In the genomic region with DNA sequence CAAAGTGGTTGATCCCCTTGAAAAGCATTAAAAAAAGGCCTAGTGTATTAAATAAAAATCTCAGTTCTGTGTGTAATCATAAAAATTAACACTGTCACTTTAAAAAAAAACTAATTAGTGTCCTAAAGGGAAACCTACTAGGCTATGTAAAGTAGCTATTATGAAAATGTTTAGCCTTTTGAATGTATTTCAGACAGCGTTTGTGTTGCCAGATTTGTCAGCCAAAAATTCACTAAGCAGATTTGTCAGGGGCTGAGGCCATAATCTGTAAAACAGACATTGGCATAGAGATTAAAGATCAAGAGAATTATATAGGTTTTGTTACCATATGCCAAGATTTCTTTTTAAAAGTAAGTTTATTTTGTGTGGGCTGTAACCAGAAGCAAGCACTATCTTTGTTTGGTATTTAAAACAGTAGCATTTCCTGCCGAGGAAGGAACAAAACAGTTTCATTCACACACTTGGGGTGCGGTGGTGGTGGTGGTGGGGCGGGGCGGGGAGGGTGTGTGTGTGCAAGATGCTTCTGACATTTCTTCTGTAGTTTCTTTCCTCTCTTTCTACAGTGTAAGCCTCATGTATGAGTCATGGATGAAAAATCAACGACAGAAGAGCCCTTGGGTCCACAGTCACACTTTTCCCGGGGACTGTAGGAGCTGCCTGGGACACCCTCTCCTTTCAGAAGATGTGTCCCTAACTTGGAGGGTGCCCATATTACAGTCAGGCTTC, we compare ENCODE assay signal across 11 cellular contexts.
A peak's percentile ranks its signal among the peaks of the same experiment; 100 is the strongest.
DNase-seq lines count a peak whose midpoint lies in the region; ATAC-seq, FAIRE-seq and TF ChIP-seq lines count a peak whose summit lies in the region.
"Had no signal": no experiment of that assay in that cellular context is flagged by ENCODE, and none has a peak within 500 bp of the region (broad histone marks: within the 10 kb centered on the region; RNA-seq: fewer than 3 reads in every experiment).

No MANE protein-coding gene starts in this region.

- no peaks in the 10 kb centered on the region for H4K20me1 ChIP-seq in GM23338 (replicated peaks; ENCODE audit: insufficient read depth)

- H3K79me2 ChIP-seq in GM23338 (replicated peaks; ENCODE audit: insufficient read depth), result no peaks in the 10 kb centered on the region

- DNase-seq in D721Med (ENCODE audit: insufficient read length, low spot score) (no peak), GM23338 (ENCODE audit: low spot score) (peak; percentile 34), RWPE1 (ENCODE audit: low spot score) (peak; percentile 20), foreskin keratinocyte (peak in 1 of 2 donors; percentile 26), GF-D8 (lab: John Stamatoyannopoulos, UW) (no peak), NCI-H2029 treated with DMSO at 0.1 percent for 48 hours (lab: John Stamatoyannopoulos, UW) (no peak), kidney (no peak), SKM-1 (lab: John Stamatoyannopoulos, UW; ENCODE audit: unreplicated experiment) (no peak)
- DNase-seq: effector CD4-positive, alpha-beta T cell had no signal

- H3K36me3 Mint-ChIP-seq in GM23338 (ENCODE audit: low read depth), result no peaks in the 10 kb centered on the region

- ATAC-seq in GM23338 (peak; percentile 21), foreskin keratinocyte (peak; percentile 75)

- H3K4me1 Mint-ChIP-seq in GM23338, result peaks cover 39% of the 10 kb centered on the region

- no peaks in the 10 kb centered on the region for H3K9me3 ChIP-seq in kidney (ENCODE audit: control insufficient read depth in 1 of 2, low read length in 2 of 2)

- POLR2A ChIA-PET in RWPE1 (lab: Yijun Ruan, JAX; ENCODE audit: low non-redundant PET), result no interaction called here

- H3K4me2 ChIP-seq in GM23338, result peak overlapping the region; percentile 36
- H3K4me2 ChIP-seq: PC-9 had no signal

- peak; percentile 73 for FAIRE-seq in D721Med (lab: Jason Lieb, UNC)
- no peak for FAIRE-seq in kidney (lab: Jason Lieb, UNC)

- H3K27me3 ChIP-seq in GM23338 (ENCODE audit: insufficient read depth), result no peaks in the 10 kb centered on the region
- H3K27me3 ChIP-seq in foreskin keratinocyte, result no peaks in the 10 kb centered on the region

- H3F3A ChIP-seq in GM23338 (replicated peaks; ENCODE audit: low read depth), result no peaks in the 10 kb centered on the region

- no peaks in the 10 kb centered on the region for H3K9me2 ChIP-seq in GM23338 (ENCODE audit: insufficient read depth)

- peak overlapping the region; percentile 48; the same call in 1 of the 2 replicates for H3K27ac ChIP-seq in GM23338 (ENCODE audit: low read depth)
- no peak overlapping the region for H3K27ac ChIP-seq in RWPE1
- no peak overlapping the region for H3K27ac ChIP-seq in foreskin keratinocyte
- H3K27ac ChIP-seq in kidney (ENCODE audit: low read depth in 2 of 2, low read length in 2 of 2), result no peak overlapping the region
- H3K27ac ChIP-seq: PC-9 had no signal

- intact Hi-C loops in kidney (cut with DNase I), result no loop called here

- H3K9me3 Mint-ChIP-seq in GM23338, result no peaks in the 10 kb centered on the region
- H3K9me3 Mint-ChIP-seq: stimulated activated naive CD8-positive, alpha-beta T cell treated with anti-CD3 and anti-CD28 coated beads, Interleukin-15, Interleukin-2, amounts not matched to agents 100 ng/mL and 50 ng/mL, for 24 hours had no signal

- H3K9ac ChIP-seq in kidney (ENCODE audit: low read length in 2 of 2), result no peak overlapping the region

- CTCF ChIA-PET in RWPE1 (lab: Yijun Ruan, JAX), result no interaction called here

- H3K4me3 Mint-ChIP-seq in GM23338, result no peak overlapping the region; the same call in 2 of the 3 replicates
- H3K4me3 Mint-ChIP-seq: stimulated activated naive CD8-positive, alpha-beta T cell treated with anti-CD3 and anti-CD28 coated beads, Interleukin-15, Interleukin-2, amounts not matched to agents 100 ng/mL and 50 ng/mL, for 24 hours had no signal

- peaks cover 27% of the 10 kb centered on the region for H3K4me1 ChIP-seq in GM23338 (ENCODE audit: insufficient read depth)
- H3K4me1 ChIP-seq in foreskin keratinocyte, result no peaks in the 10 kb centered on the region
- no peaks in the 10 kb centered on the region for H3K4me1 ChIP-seq in kidney (ENCODE audit: control insufficient read depth in 1 of 2, insufficient read depth in 1 of 2, low read depth in 1 of 2, low read length in 2 of 2)

- no peaks in the 10 kb centered on the region for H3K36me3 ChIP-seq in GM23338 (ENCODE audit: insufficient read depth)
- H3K36me3 ChIP-seq in kidney (ENCODE audit: control insufficient read depth in 1 of 2, insufficient read depth in 2 of 2, low read length in 2 of 2), result no peaks in the 10 kb centered on the region

- TF ChIP-seq CTCF in D721Med (IDR thresholded peaks at IDR 0.05; ENCODE audit: insufficient read depth, missing control alignments) (no peak), GM23338 (conservative IDR thresholded peaks at IDR 0.05; ENCODE audit: low read depth in 2 of 2) (no peak), RWPE1 (conservative IDR thresholded peaks at IDR 0.05; ENCODE audit: low read depth) (no peak), foreskin keratinocyte (conservative IDR thresholded peaks at IDR 0.05) (no peak), kidney (IDR thresholded peaks at IDR 0.05; ENCODE audit: borderline replicate concordance, extremely low read depth, insufficient read depth) (no peak)

- peaks cover 5% of the 10 kb centered on the region for H3K27me3 Mint-ChIP-seq in GM23338 (ENCODE audit: insufficient read depth, low read depth, poor library complexity)
- H3K27me3 Mint-ChIP-seq: stimulated activated naive CD8-positive, alpha-beta T cell treated with anti-CD3 and anti-CD28 coated beads, Interleukin-15, Interleukin-2, amounts not matched to agents 100 ng/mL and 50 ng/mL, for 24 hours had no signal

- H3K27ac Mint-ChIP-seq in GM23338, result peak overlapping the region; percentile 69
- H3K27ac Mint-ChIP-seq: stimulated activated naive CD8-positive, alpha-beta T cell treated with anti-CD3 and anti-CD28 coated beads, Interleukin-15, Interleukin-2, amounts not matched to agents 100 ng/mL and 50 ng/mL, for 24 hours had no signal

- H3K4me3 ChIP-seq in GM23338, result no peak overlapping the region
- no peak overlapping the region for H3K4me3 ChIP-seq in kidney (ENCODE audit: low read length in 2 of 2)
- H3K4me3 ChIP-seq: PC-9 had no signal

- H2AFZ ChIP-seq in GM23338, result no peak overlapping the region
- H2AFZ ChIP-seq: PC-9 had no signal

TF ChIP-seq in GM23338, 12 proteins besides CTCF, POLR2A, EP300 and RAD21:
- TF ChIP-seq STAT1 (IDR thresholded peaks at IDR 0.05; ENCODE audit: unreplicated experiment) (no peak), EZH2 (IDR thresholded peaks at IDR 0.05; ENCODE audit: low read depth, unreplicated experiment) (no peak), ZNF114 (CRISPR knock-in tag; IDR thresholded peaks at IDR 0.05) (no peak), CREB1 (CRISPR knock-in tag; IDR thresholded peaks at IDR 0.05; ENCODE audit: low read depth) (no peak)

Comparison
In these comparisons a context has a peak if more than half of its experiments do, and no peak if none do; other contexts are left out.
1. DNase-seq: peak in GM23338 (single experiment) and RWPE1 (single experiment); none in D721Med (single experiment), GF-D8 (single experiment), NCI-H2029 treated with DMSO at 0.1 percent for 48 hours (single experiment), kidney (single experiment) and SKM-1 (single experiment).